ENCODE assay signal across 14 cellular contexts in the genomic region with DNA sequence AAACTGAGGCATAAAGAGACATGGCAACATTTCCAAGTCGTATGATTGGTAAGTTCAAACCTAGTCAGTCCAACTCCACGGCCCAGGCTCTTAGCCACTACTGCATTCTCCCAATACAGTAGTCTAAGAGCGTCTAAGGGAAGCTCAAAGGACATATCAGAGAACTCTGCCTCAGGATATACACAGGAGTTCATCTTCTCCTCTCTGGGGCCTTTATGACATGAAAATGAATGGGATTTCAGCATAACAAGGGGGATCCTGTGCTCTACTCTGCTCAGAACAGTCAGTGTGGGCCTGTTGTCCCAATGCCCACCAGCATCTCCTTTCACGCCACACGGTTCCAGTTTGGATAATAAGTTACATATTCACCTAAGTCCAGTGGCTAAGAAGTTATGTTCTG. TPM values are rescaled to one million over a fixed set of nuclear protein-coding genes. Genes with fewer than 3 reads are reported as not detected.
A peak's percentile ranks its signal among the peaks of the same experiment; 100 is the strongest.
DNase-seq lines count a peak whose midpoint lies in the region; ATAC-seq and TF ChIP-seq lines count a peak whose summit lies in the region.
"Had no signal": no experiment of that assay in that cellular context is flagged by ENCODE, and none has a peak within 500 bp of the region (broad histone marks: within the 10 kb centered on the region; RNA-seq: fewer than 3 reads in every experiment).

No MANE protein-coding gene starts in this region.

- H3K27ac ChIP-seq in right cardiac atrium (ENCODE audit: low read length): peak overlapping the region; percentile 76
- peak overlapping the region; percentile 84 for H3K27ac ChIP-seq in rectal smooth muscle tissue (ENCODE audit: low read depth, low read length)
- peak overlapping the region; percentile 77 for H3K27ac ChIP-seq in vagina
- no peak overlapping the region for H3K27ac ChIP-seq in body of pancreas
- H3K27ac ChIP-seq: A549 had no signal

- no peaks in the 10 kb centered on the region for H3K9me3 ChIP-seq in right cardiac atrium (ENCODE audit: control insufficient read depth, low read length)
- no peaks in the 10 kb centered on the region for H3K9me3 ChIP-seq in vagina
- H3K9me3 ChIP-seq in body of pancreas: no peaks in the 10 kb centered on the region
- H3K9me3 ChIP-seq: A549 had no signal

- H3K27me3 ChIP-seq in right cardiac atrium (ENCODE audit: control insufficient read depth, insufficient read depth) (no peaks in the 10 kb centered on the region), rectal smooth muscle tissue (ENCODE audit: control insufficient read depth, insufficient read depth, low read length) (no peaks in the 10 kb centered on the region), vagina (no peaks in the 10 kb centered on the region), body of pancreas (no peaks in the 10 kb centered on the region)

- TF ChIP-seq POLR2A in vagina (IDR thresholded peaks at IDR 0.05): no peak
- TF ChIP-seq POLR2A in body of pancreas (IDR thresholded peaks at IDR 0.05): no peak

- no peak for ATAC-seq in right cardiac atrium
- ATAC-seq in Right ventricle myocardium superior (ENCODE audit: poor library complexity): no peak
- ATAC-seq in activated CD4-positive, alpha-beta T cell treated with anti-CD3 and anti-CD28 coated beads for 36 hours: no peak
- no peak for ATAC-seq in body of pancreas
- ATAC-seq: A549 had no signal

- WGBS in right cardiac atrium: 54% methylated on average over 5 of the region's 5 CpGs
- 82 to 86% methylated on average over 5 of the region's 5 CpGs for WGBS in body of pancreas, 2 donors

- H3K27me3 Mint-ChIP-seq in activated CD4-positive, alpha-beta T cell treated with anti-CD3 and anti-CD28 coated beads for 36 hours: peaks cover 27% of the 10 kb centered on the region

- H3K27ac Mint-ChIP-seq in activated CD4-positive, alpha-beta T cell treated with anti-CD3 and anti-CD28 coated beads for 36 hours: no peak overlapping the region

- POLR2A ChIA-PET in activated CD4-positive, alpha-beta T cell treated with anti-CD3 and anti-CD28 coated beads for 36 hours (lab: Charles Lee): no interaction called here
- POLR2A ChIA-PET in GM10248 (lab: Yijun Ruan, JAX): no interaction called here

- H3K4me3 Mint-ChIP-seq in activated CD4-positive, alpha-beta T cell treated with anti-CD3 and anti-CD28 coated beads for 36 hours: no peak overlapping the region

- intact Hi-C loops in right cardiac atrium (cut with DNase I): no loop called here
- intact Hi-C loops in Right ventricle myocardium superior (cut with DNase I): no loop called here
- intact Hi-C loops in vagina (cut with DNase I): no loop called here
- intact Hi-C loops in activated CD4-positive, alpha-beta T cell treated with anti-CD3 and anti-CD28 coated beads for 36 hours (cut with DNase I, micrococcal nuclease): no loop called here
- intact Hi-C loops in body of pancreas (cut with DNase I): loop anchor here (5.0 kb wide), 1 partner anchor 176 kb away; no protein-coding TSS in a partner anchor

- H3K4me3 ChIP-seq in right cardiac atrium (ENCODE audit: low read length): peak overlapping the region; percentile 50
- H3K4me3 ChIP-seq in foreskin fibroblast (ENCODE audit: low read depth in 1 of 2, low read length in 2 of 2): peak overlapping the region; percentile 26 to 75
- peak overlapping the region; percentile 72 for H3K4me3 ChIP-seq in rectal smooth muscle tissue (ENCODE audit: low read length)
- H3K4me3 ChIP-seq in vagina: peak overlapping the region; percentile 49 to 52
- H3K4me3 ChIP-seq in body of pancreas: no peak overlapping the region
- H3K4me3 ChIP-seq: A549 had no signal

- peaks cover 6% of the 10 kb centered on the region for H3K4me1 Mint-ChIP-seq in activated CD4-positive, alpha-beta T cell treated with anti-CD3 and anti-CD28 coated beads for 36 hours

- DNase-seq in right cardiac atrium (no peak), Right ventricle myocardium superior (no peak), foreskin fibroblast (no peak), vagina (ENCODE audit: extremely low spot score in 2 of 2) (no peak), body of pancreas (no peak), GM10248 (ENCODE audit: extremely low spot score) (no peak)
- no peak for DNase-seq in activated CD4-positive, alpha-beta T cell treated with anti-CD3 and anti-CD28 coated beads for 36 hours
- DNase-seq: activated gamma-delta T cell, COR-L47, H7, retina, substantia nigra had no signal

- CTCF ChIA-PET in activated CD4-positive, alpha-beta T cell treated with anti-CD3 and anti-CD28 coated beads for 36 hours (lab: Charles Lee): interaction anchor here (1.2 kb wide), 1 partner anchor 55 kb away, joined by 3 read pairs; no protein-coding TSS in a partner anchor
- CTCF ChIA-PET in GM10248 (lab: Yijun Ruan, JAX): interaction anchor here (1.5 to 4.0 kb wide), 2 partner anchors 13 to 23 kb away, joined by 4 to 21 read pairs; no protein-coding TSS in a partner anchor

- no peak overlapping the region for H3K9ac ChIP-seq in rectal smooth muscle tissue (ENCODE audit: low read length)

- no peak for TF ChIP-seq CTCF in foreskin fibroblast (IDR thresholded peaks at IDR 0.05; ENCODE audit: low read depth, low read length)
- no peak for TF ChIP-seq CTCF in vagina (IDR thresholded peaks at IDR 0.05)
- TF ChIP-seq CTCF in body of pancreas (IDR thresholded peaks at IDR 0.05): no peak
- no peak for TF ChIP-seq CTCF in GM10248 (IDR thresholded peaks at IDR 0.05; ENCODE audit: control extremely low read depth, extremely low read depth, low read depth, missing control alignments)

- peaks cover 5% of the 10 kb centered on the region for H3K4me1 ChIP-seq in right cardiac atrium (ENCODE audit: control insufficient read depth, insufficient read depth, low read length)
- H3K4me1 ChIP-seq in rectal smooth muscle tissue (ENCODE audit: control insufficient read depth, insufficient read depth, low read length): peaks cover 12% of the 10 kb centered on the region
- peaks cover 71% of the 10 kb centered on the region for H3K4me1 ChIP-seq in vagina
- H3K4me1 ChIP-seq in body of pancreas: peaks cover 41% of the 10 kb centered on the region

- no peaks in the 10 kb centered on the region for H3K36me3 ChIP-seq in rectal smooth muscle tissue (ENCODE audit: control insufficient read depth, insufficient read depth, low read length)
- H3K36me3 ChIP-seq in vagina: no peaks in the 10 kb centered on the region
- no peaks in the 10 kb centered on the region for H3K36me3 ChIP-seq in body of pancreas (replicated peaks in 1 of 2; ENCODE audit: insufficient read depth in 1 of 2, low read depth in 2 of 2)

- no peaks in the 10 kb centered on the region for H3K9me3 Mint-ChIP-seq in activated CD4-positive, alpha-beta T cell treated with anti-CD3 and anti-CD28 coated beads for 36 hours (ENCODE audit: low read depth)

- H3K36me3 Mint-ChIP-seq in activated CD4-positive, alpha-beta T cell treated with anti-CD3 and anti-CD28 coated beads for 36 hours (ENCODE audit: low read depth): no peaks in the 10 kb centered on the region

RNA-seq across cellular contexts. Expression of a gene that starts 4.2 kb away (rescaled TPM):
- total RNA-seq in right cardiac atrium (10 to 100 TPM; 62.9 to 81.4 (median 76.7) TPM), Right ventricle myocardium superior (60.2 TPM), vagina (24.3 TPM), body of pancreas (10 to 100 TPM; 15.5 to 22.3 TPM)
- polyA plus RNA-seq in right cardiac atrium: 25.8 TPM
- not detected for total RNA-seq in activated CD4-positive, alpha-beta T cell treated with anti-CD3 and anti-CD28 coated beads for 36 hours

RNA-seq across cellular contexts. Expression of a gene that starts 41.7 kb away (rescaled TPM):
- total RNA-seq in right cardiac atrium: 10 to 100 TPM; 11.4 to 18.3 (median 14.4) TPM
- 6.9 TPM for polyA plus RNA-seq in right cardiac atrium
- 10.4 TPM for total RNA-seq in Right ventricle myocardium superior
- total RNA-seq in vagina: 5.6 TPM
- under 1 TPM; 0.21 to 0.32 TPM for total RNA-seq in activated CD4-positive, alpha-beta T cell treated with anti-CD3 and anti-CD28 coated beads for 36 hours
- 10 to 100 TPM; 10.5 to 13.0 TPM for total RNA-seq in body of pancreas

Comparison
In these comparisons a context has a peak if more than half of its experiments do, and no peak if none do; other contexts are left out.
1. H3K27ac ChIP-seq: peak in right cardiac atrium (single experiment), rectal smooth muscle tissue (single experiment) and vagina (single experiment); none in body of pancreas (0 of 4).
2. H3K4me3 ChIP-seq: peak in right cardiac atrium (single experiment), foreskin fibroblast (2 of 2), rectal smooth muscle tissue (single experiment) and vagina (2 of 2); none in body of pancreas (0 of 2).
3. RNA of a gene that starts 4.2 kb away (total RNA-seq): 62.9 to 81.4 TPM in right cardiac atrium, 60.2 TPM in Right ventricle myocardium superior (single experiment), 24.3 TPM in vagina (single experiment) and 15.5 to 22.3 TPM in body of pancreas; not detected in activated CD4-positive, alpha-beta T cell treated with anti-CD3 and anti-CD28 coated beads for 36 hours; every median in the first group is over 10 times any median in the second.